ENCODE assay signal across 39 cellular contexts in the genomic region with DNA sequence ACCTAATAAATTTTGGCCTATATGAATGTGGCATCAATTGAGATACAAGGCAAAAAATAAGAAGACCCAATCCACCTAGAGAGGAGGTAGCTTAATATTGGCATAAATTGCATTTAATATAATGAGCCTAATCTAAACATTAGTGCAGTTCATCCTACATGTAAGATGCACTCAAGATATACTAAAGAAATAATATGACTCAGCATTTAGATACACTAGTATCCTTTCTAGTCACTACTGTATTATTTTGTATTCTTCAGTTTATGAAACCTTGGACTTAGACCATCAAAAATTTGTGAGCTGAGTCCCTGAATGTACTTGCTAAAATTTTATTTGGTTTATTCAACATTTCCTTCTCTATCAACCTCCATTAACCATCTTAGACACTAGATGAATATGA.
"Had no signal": no experiment of that assay in that cellular context is flagged by ENCODE, and none has a peak within 500 bp of the region (broad histone marks: within the 10 kb centered on the region; RNA-seq: fewer than 3 reads in every experiment).

No MANE protein-coding gene starts in this region.

- H3K4me1 Mint-ChIP-seq: activated naive CD4-positive, alpha-beta T cell treated with anti-CD3 and anti-CD28 coated beads, Interleukin-2, amount 10 ng/mL, durations not matched to agents 7 days and 5 days; activated naive CD4-positive, alpha-beta T cell treated with anti-CD3 and anti-CD28 coated beads, Interleukin-2, amount 50 U/mL, for 24 hours; activated naive CD8-positive, alpha-beta T cell treated with anti-CD3 and anti-CD28 coated beads for 36 hours; activated naive CD8-positive, alpha-beta T cell treated with anti-CD3 and anti-CD28 coated beads, Interleukin-2, amount 10 ng/mL, durations not matched to agents 7 days and 5 days; activated naive CD8-positive, alpha-beta T cell treated with anti-CD3 and anti-CD28 coated beads, Interleukin-2, amount 50 U/mL, for 24 hours; activated T-helper 17 cell treated with anti-CD3 and anti-CD28 coated beads, Interleukin-2, amount 50 U/mL, for 72 hours; central memory CD8-positive, alpha-beta T cell had no signal

- ATAC-seq: activated naive CD4-positive, alpha-beta T cell treated with anti-CD3 and anti-CD28 coated beads, Interleukin-2, amount 50 U/mL, for 72 hours; activated naive CD8-positive, alpha-beta T cell treated with anti-CD3 and anti-CD28 coated beads, Interleukin-2, amount 50 U/mL, for 24 hours; activated T-cell treated with anti-CD3 and anti-CD28 coated beads, Interleukin-2, amount 50 U/mL, for 4 hours; activated T-cell treated with anti-CD3 and anti-CD28 coated beads, Interleukin-2, amount 50 U/mL, for 72 hours; activated T-helper 17 cell treated with anti-CD3 and anti-CD28 coated beads, Interleukin-2, amount 50 U/mL, for 72 hours; body of pancreas had no signal

- H3K27me3 ChIP-seq: adrenal gland, ascending aorta, body of pancreas, brain microvascular endothelial cell, breast epithelium, cardiac muscle cell had no signal

- DNase-seq: activated effector memory CD4-positive, alpha-beta T cell treated with anti-CD3 and anti-CD28 coated beads, Interleukin-2, amount 50 U/mL, for 16 hours; activated effector memory CD4-positive, alpha-beta T cell treated with Interleukin-2 at 50 U/mL for 16 hours; activated gamma-delta T cell; activated gamma-delta T cell treated with Interleukin-2 at 50 U/mL for 16 hours; activated naive CD4-positive, alpha-beta T cell; activated naive CD4-positive, alpha-beta T cell treated with anti-CD3 and anti-CD28 coated beads for 36 hours; activated naive CD4-positive, alpha-beta T cell treated with anti-CD3 and anti-CD28 coated beads, Interleukin-2, amount 10 ng/mL, durations not matched to agents 7 days and 5 days; activated naive CD4-positive, alpha-beta T cell treated with anti-CD3 and anti-CD28 coated beads, Interleukin-2, amount 50 U/mL, for 16 hours; activated naive CD4-positive, alpha-beta T cell treated with Interleukin-2 at 50 U/mL for 16 hours; activated naive CD8-positive, alpha-beta T cell treated with anti-CD3 and anti-CD28 coated beads for 36 hours; activated naive CD8-positive, alpha-beta T cell treated with anti-CD3 and anti-CD28 coated beads, Interleukin-2, amount 10 ng/mL, durations not matched to agents 7 days and 5 days; activated naive CD8-positive, alpha-beta T cell treated with anti-CD3 and anti-CD28 coated beads, Interleukin-2, amount 50 U/mL, for 24 hours; activated T-cell treated with anti-CD3 and anti-CD28 coated beads, Interleukin-2, amount 50 U/mL, for 4 hours; activated T-cell treated with anti-CD3 and anti-CD28 coated beads, Interleukin-2, amount 50 U/mL, for 48 hours; activated T-cell treated with anti-CD3 and anti-CD28 coated beads, Interleukin-2, amount 50 U/mL, for 72 hours; adrenal gland; amniotic stem cell; amygdala; anterior cingulate cortex; aorta; body of pancreas; brain microvascular endothelial cell; caudate nucleus; central memory CD4-positive, alpha-beta T cell; cerebellar nuclear complex had no signal

- H3K4me3 ChIP-seq: adrenal gland, ascending aorta, body of pancreas, breast epithelium, cardiac muscle cell had no signal

- H3K9me3 Mint-ChIP-seq: activated naive CD4-positive, alpha-beta T cell treated with anti-CD3 and anti-CD28 coated beads for 36 hours; activated naive CD4-positive, alpha-beta T cell treated with anti-CD3 and anti-CD28 coated beads, Interleukin-2, amount 10 ng/mL, durations not matched to agents 7 days and 5 days; activated naive CD4-positive, alpha-beta T cell treated with anti-CD3 and anti-CD28 coated beads, Interleukin-2, amount 50 U/mL, for 24 hours; activated naive CD4-positive, alpha-beta T cell treated with anti-CD3 and anti-CD28 coated beads, Interleukin-2, amount 50 U/mL, for 72 hours; activated naive CD8-positive, alpha-beta T cell treated with anti-CD3 and anti-CD28 coated beads for 36 hours; activated naive CD8-positive, alpha-beta T cell treated with anti-CD3 and anti-CD28 coated beads, Interleukin-2, amount 10 ng/mL, durations not matched to agents 7 days and 5 days; activated naive CD8-positive, alpha-beta T cell treated with anti-CD3 and anti-CD28 coated beads, Interleukin-2, amount 50 U/mL, for 24 hours; activated T-cell treated with anti-CD3 and anti-CD28 coated beads, Interleukin-2, amount 50 U/mL, for 4 hours; activated T-helper 1 cell treated with anti-CD3 and anti-CD28 coated beads, Interleukin-12 subunit alpha, Interleukin-12 subunit beta, Interleukin-2, Interleukin-4 antibody, amounts not matched to agents 30 ng/mL and 10 ng/mL and 1 ng/mL, durations not matched to agents 14 hours and 24 hours and 36 hours; activated T-helper 17 cell treated with anti-CD3 and anti-CD28 coated beads, Interleukin-2, amount 50 U/mL, for 72 hours; activated T-helper 2 cell treated with anti-CD3 and anti-CD28 coated beads, Interferon-gamma antibody, Interleukin-2, Interleukin-4, amounts not matched to agents 10 μg/mL and 5 μg/mL and 100 μg/mL, durations not matched to agents 14 hours and 24 hours and 36 hours; brain; central memory CD8-positive, alpha-beta T cell had no signal

- H3K27ac ChIP-seq: adrenal gland, ascending aorta, body of pancreas, brain microvascular endothelial cell, breast epithelium, cardiac muscle cell had no signal

- H3K27me3 Mint-ChIP-seq: activated naive CD4-positive, alpha-beta T cell treated with anti-CD3 and anti-CD28 coated beads, Interleukin-2, amount 10 ng/mL, durations not matched to agents 7 days and 5 days; activated naive CD4-positive, alpha-beta T cell treated with anti-CD3 and anti-CD28 coated beads, Interleukin-2, amount 50 U/mL, for 24 hours; activated naive CD8-positive, alpha-beta T cell; activated naive CD8-positive, alpha-beta T cell treated with anti-CD3 and anti-CD28 coated beads for 36 hours; activated naive CD8-positive, alpha-beta T cell treated with anti-CD3 and anti-CD28 coated beads, Interleukin-2, amount 10 ng/mL, durations not matched to agents 7 days and 5 days; activated naive CD8-positive, alpha-beta T cell treated with anti-CD3 and anti-CD28 coated beads, Interleukin-2, amount 50 U/mL, for 24 hours; activated T-helper 17 cell treated with anti-CD3 and anti-CD28 coated beads, Interleukin-2, amount 50 U/mL, for 72 hours; brain; central memory CD8-positive, alpha-beta T cell had no signal

- H3K4me1 ChIP-seq: ascending aorta, body of pancreas, breast epithelium had no signal

- H3K4me3 Mint-ChIP-seq: activated naive CD4-positive, alpha-beta T cell treated with anti-CD3 and anti-CD28 coated beads for 36 hours; activated naive CD4-positive, alpha-beta T cell treated with anti-CD3 and anti-CD28 coated beads, Interleukin-2, amount 10 ng/mL, durations not matched to agents 7 days and 5 days; activated naive CD4-positive, alpha-beta T cell treated with anti-CD3 and anti-CD28 coated beads, Interleukin-2, amount 50 U/mL, for 24 hours; activated naive CD8-positive, alpha-beta T cell; activated naive CD8-positive, alpha-beta T cell treated with anti-CD3 and anti-CD28 coated beads for 36 hours; activated naive CD8-positive, alpha-beta T cell treated with anti-CD3 and anti-CD28 coated beads, Interleukin-2, amount 10 ng/mL, durations not matched to agents 7 days and 5 days; activated naive CD8-positive, alpha-beta T cell treated with anti-CD3 and anti-CD28 coated beads, Interleukin-2, amount 50 U/mL, for 24 hours; activated T-cell treated with anti-CD3 and anti-CD28 coated beads, Interleukin-2, amount 50 U/mL, for 4 hours; activated T-cell treated with anti-CD3 and anti-CD28 coated beads, Interleukin-2, amount 50 U/mL, for 72 hours; activated T-helper 1 cell treated with anti-CD3 and anti-CD28 coated beads, Interleukin-12 subunit alpha, Interleukin-12 subunit beta, Interleukin-2, Interleukin-4 antibody, amounts not matched to agents 30 ng/mL and 10 ng/mL and 1 ng/mL, durations not matched to agents 14 hours and 24 hours and 36 hours; activated T-helper 17 cell treated with anti-CD3 and anti-CD28 coated beads, Interleukin-2, amount 50 U/mL, for 72 hours; brain; central memory CD8-positive, alpha-beta T cell had no signal

- H3K36me3 Mint-ChIP-seq: activated naive CD4-positive, alpha-beta T cell treated with anti-CD3 and anti-CD28 coated beads, Interleukin-2, amount 10 ng/mL, durations not matched to agents 7 days and 5 days; activated naive CD4-positive, alpha-beta T cell treated with anti-CD3 and anti-CD28 coated beads, Interleukin-2, amount 50 U/mL, for 24 hours; activated naive CD4-positive, alpha-beta T cell treated with anti-CD3 and anti-CD28 coated beads, Interleukin-2, amount 50 U/mL, for 72 hours; activated naive CD8-positive, alpha-beta T cell; activated naive CD8-positive, alpha-beta T cell treated with anti-CD3 and anti-CD28 coated beads for 36 hours; activated naive CD8-positive, alpha-beta T cell treated with anti-CD3 and anti-CD28 coated beads, Interleukin-2, amount 10 ng/mL, durations not matched to agents 7 days and 5 days; brain had no signal

- H3K36me3 ChIP-seq: adrenal gland, ascending aorta, brain microvascular endothelial cell, breast epithelium, cardiac muscle cell had no signal

- H3K27ac Mint-ChIP-seq: activated naive CD4-positive, alpha-beta T cell treated with anti-CD3 and anti-CD28 coated beads for 36 hours; activated naive CD4-positive, alpha-beta T cell treated with anti-CD3 and anti-CD28 coated beads, Interleukin-2, amount 10 ng/mL, durations not matched to agents 7 days and 5 days; activated naive CD4-positive, alpha-beta T cell treated with anti-CD3 and anti-CD28 coated beads, Interleukin-2, amount 50 U/mL, for 24 hours; activated naive CD4-positive, alpha-beta T cell treated with anti-CD3 and anti-CD28 coated beads, Interleukin-2, amount 50 U/mL, for 72 hours; activated naive CD8-positive, alpha-beta T cell; activated naive CD8-positive, alpha-beta T cell treated with anti-CD3 and anti-CD28 coated beads for 36 hours; activated naive CD8-positive, alpha-beta T cell treated with anti-CD3 and anti-CD28 coated beads, Interleukin-2, amount 10 ng/mL, durations not matched to agents 7 days and 5 days; activated naive CD8-positive, alpha-beta T cell treated with anti-CD3 and anti-CD28 coated beads, Interleukin-2, amount 50 U/mL, for 24 hours; activated T-cell treated with anti-CD3 and anti-CD28 coated beads, Interleukin-2, amount 50 U/mL, for 72 hours; activated T-helper 1 cell treated with anti-CD3 and anti-CD28 coated beads, Interleukin-12 subunit alpha, Interleukin-12 subunit beta, Interleukin-2, Interleukin-4 antibody, amounts not matched to agents 30 ng/mL and 10 ng/mL and 1 ng/mL, durations not matched to agents 14 hours and 24 hours and 36 hours; activated T-helper 17 cell treated with anti-CD3 and anti-CD28 coated beads, Interleukin-2, amount 50 U/mL, for 72 hours; activated T-helper 2 cell treated with anti-CD3 and anti-CD28 coated beads, Interferon-gamma antibody, Interleukin-2, Interleukin-4, amounts not matched to agents 10 μg/mL and 5 μg/mL and 100 μg/mL, durations not matched to agents 14 hours and 24 hours and 36 hours had no signal

- FAIRE-seq: astrocyte, bronchial epithelial cell, colon had no signal

- H3K9me3 ChIP-seq: adrenal gland, ascending aorta, body of pancreas, breast epithelium had no signal
